Comparison of ENCODE assay signal across 12 cellular contexts in the genomic region with DNA sequence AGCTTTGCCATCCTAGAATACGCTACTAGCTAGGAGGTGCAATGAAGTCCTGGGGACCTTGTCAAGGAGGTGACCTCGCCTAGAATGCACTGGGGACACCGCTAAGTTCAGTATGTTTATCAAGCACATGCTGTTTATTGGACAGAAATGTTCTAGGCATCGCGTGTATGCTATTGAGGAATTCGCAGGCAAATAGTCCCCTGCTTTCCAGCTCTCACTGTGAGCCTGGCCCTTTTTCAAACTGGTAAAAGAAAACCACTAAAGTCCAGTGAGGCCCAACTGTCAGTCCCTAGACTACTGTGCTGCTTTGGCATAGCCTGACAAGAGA. TPM values are rescaled to one million over a fixed set of nuclear protein-coding genes. Genes with fewer than 3 reads are reported as not detected.
DNase-seq lines count a peak whose midpoint lies in the region; ATAC-seq and TF ChIP-seq lines count a peak whose summit lies in the region.
"Had no signal": no experiment of that assay in that cellular context is flagged by ENCODE, and none has a peak within 500 bp of the region (broad histone marks: within the 10 kb centered on the region; RNA-seq: fewer than 3 reads in every experiment).

No MANE protein-coding gene starts in this region.

- H3K27ac Mint-ChIP-seq in T-helper 2 cell treated with Interferon-gamma antibody and Interleukin-4, amounts not matched to agents 5 μg/mL and 100 μg/mL, for 36 hours: no peak overlapping the region
- H3K27ac Mint-ChIP-seq in HFFc6 (no peak overlapping the region), neural crest cell (ENCODE audit: unreplicated experiment) (no peak overlapping the region), glutamatergic neuron (ENCODE audit: unreplicated experiment) (no peak overlapping the region)
- H3K27ac Mint-ChIP-seq in activated naive CD8-positive, alpha-beta T cell treated with anti-CD3 and anti-CD28 coated beads, Interleukin-2, amount 10 ng/mL, durations not matched to agents 7 days and 5 days: peak overlapping the region; percentile 48

- DNase-seq in T-helper 2 cell treated with Interferon-gamma antibody and Interleukin-4, amounts not matched to agents 5 μg/mL and 100 μg/mL, for 36 hours (ENCODE audit: low spot score): no peak
- no peak for DNase-seq in T-helper 2 cell
- DNase-seq in HFFc6: no peak
- peak; percentile 11 for DNase-seq in activated naive CD8-positive, alpha-beta T cell treated with anti-CD3 and anti-CD28 coated beads, Interleukin-2, amount 10 ng/mL, durations not matched to agents 7 days and 5 days
- no peak for DNase-seq in neural crest cell (ENCODE audit: low read depth, low spot score)
- DNase-seq in glutamatergic neuron: no peak
- no peak for DNase-seq in NCI-H748 (lab: John Stamatoyannopoulos, UW; ENCODE audit: unreplicated experiment)
- DNase-seq in SW 1271 (lab: John Stamatoyannopoulos, UW): no peak
- DNase-seq: activated gamma-delta T cell, HCEC 1CT, MV-4-11 had no signal

- H3K27me3 Mint-ChIP-seq in T-helper 2 cell treated with Interferon-gamma antibody and Interleukin-4, amounts not matched to agents 5 μg/mL and 100 μg/mL, for 36 hours (ENCODE audit: low read depth): no peaks in the 10 kb centered on the region
- no peaks in the 10 kb centered on the region; the same call in 1 of the 2 replicates for H3K27me3 Mint-ChIP-seq in HFFc6 (ENCODE audit: insufficient read depth)
- no peaks in the 10 kb centered on the region for H3K27me3 Mint-ChIP-seq in activated naive CD8-positive, alpha-beta T cell treated with anti-CD3 and anti-CD28 coated beads, Interleukin-2, amount 10 ng/mL, durations not matched to agents 7 days and 5 days
- H3K27me3 Mint-ChIP-seq in neural crest cell (ENCODE audit: low read depth): no peaks in the 10 kb centered on the region
- no peaks in the 10 kb centered on the region for H3K27me3 Mint-ChIP-seq in glutamatergic neuron (ENCODE audit: unreplicated experiment)

- peaks cover 13% of the 10 kb centered on the region for H3K4me1 Mint-ChIP-seq in T-helper 2 cell treated with Interferon-gamma antibody and Interleukin-4, amounts not matched to agents 5 μg/mL and 100 μg/mL, for 36 hours (ENCODE audit: low read depth)
- H3K4me1 Mint-ChIP-seq in HFFc6 (ENCODE audit: low read depth) (peaks cover 18% of the 10 kb centered on the region), neural crest cell (peaks cover 21% of the 10 kb centered on the region), glutamatergic neuron (ENCODE audit: low read depth, unreplicated experiment) (peaks cover 4% of the 10 kb centered on the region)
- H3K4me1 Mint-ChIP-seq in activated naive CD8-positive, alpha-beta T cell treated with anti-CD3 and anti-CD28 coated beads, Interleukin-2, amount 10 ng/mL, durations not matched to agents 7 days and 5 days: peaks cover 22% of the 10 kb centered on the region

- POLR2A ChIA-PET in activated naive CD8-positive, alpha-beta T cell treated with anti-CD3 and anti-CD28 coated beads, Interleukin-2, amount 10 ng/mL, durations not matched to agents 7 days and 5 days (lab: Charles Lee): interaction anchor here (0.6 to 3.0 kb wide), 3 partner anchors 49 to 56 kb away, joined by 4 to 15 read pairs (median 5); a partner anchor contains a TSS

- H3K36me3 Mint-ChIP-seq in T-helper 2 cell treated with Interferon-gamma antibody and Interleukin-4, amounts not matched to agents 5 μg/mL and 100 μg/mL, for 36 hours (ENCODE audit: low read depth): peaks cover 7% of the 10 kb centered on the region
- no peaks in the 10 kb centered on the region for H3K36me3 Mint-ChIP-seq in HFFc6 (ENCODE audit: low read depth)
- H3K36me3 Mint-ChIP-seq in activated naive CD8-positive, alpha-beta T cell treated with anti-CD3 and anti-CD28 coated beads, Interleukin-2, amount 10 ng/mL, durations not matched to agents 7 days and 5 days: peaks cover 5% of the 10 kb centered on the region
- no peaks in the 10 kb centered on the region for H3K36me3 Mint-ChIP-seq in neural crest cell (ENCODE audit: low read depth)
- H3K36me3 Mint-ChIP-seq in glutamatergic neuron (ENCODE audit: unreplicated experiment): no peaks in the 10 kb centered on the region

- no peaks in the 10 kb centered on the region for H3K9me3 Mint-ChIP-seq in T-helper 2 cell treated with Interferon-gamma antibody and Interleukin-4, amounts not matched to agents 5 μg/mL and 100 μg/mL, for 36 hours
- H3K9me3 Mint-ChIP-seq in HFFc6 (no peaks in the 10 kb centered on the region), neural crest cell (no peaks in the 10 kb centered on the region), glutamatergic neuron (ENCODE audit: unreplicated experiment) (peaks cover 4% of the 10 kb centered on the region)
- H3K9me3 Mint-ChIP-seq in activated naive CD8-positive, alpha-beta T cell treated with anti-CD3 and anti-CD28 coated beads, Interleukin-2, amount 10 ng/mL, durations not matched to agents 7 days and 5 days: no peaks in the 10 kb centered on the region

- ATAC-seq in activated naive CD8-positive, alpha-beta T cell treated with anti-CD3 and anti-CD28 coated beads, Interleukin-2, amount 10 ng/mL, durations not matched to agents 7 days and 5 days (ENCODE audit: low read depth): no peak
- ATAC-seq: A549 had no signal

- TF ChIP-seq CTCF in HFFc6 (IDR thresholded peaks at IDR 0.05) (no peak), neural crest cell (conservative IDR thresholded peaks at IDR 0.05) (no peak), glutamatergic neuron (IDR thresholded peaks at IDR 0.05; ENCODE audit: partially characterized antibody, unreplicated experiment) (no peak)

- H3K4me3 Mint-ChIP-seq in T-helper 2 cell treated with Interferon-gamma antibody and Interleukin-4, amounts not matched to agents 5 μg/mL and 100 μg/mL, for 36 hours: peak overlapping the region; percentile 48
- H3K4me3 Mint-ChIP-seq in HFFc6 (peak overlapping the region; percentile 97), neural crest cell (peak overlapping the region; percentile 69), glutamatergic neuron (ENCODE audit: unreplicated experiment) (no peak overlapping the region)
- peak overlapping the region; percentile 50 for H3K4me3 Mint-ChIP-seq in activated naive CD8-positive, alpha-beta T cell treated with anti-CD3 and anti-CD28 coated beads, Interleukin-2, amount 10 ng/mL, durations not matched to agents 7 days and 5 days

RNA-seq across cellular contexts. Expression of a gene that starts 1.2 kb away (rescaled TPM):
- total RNA-seq in HFFc6 (2021; fragmentation: NEBNext Ultra II Directional; extraction: Animal tissue kit (Norgen Biotek cat#: 25700)): 10 to 100 TPM; 14.5 to 17.2 (median 16.6) TPM
- 10 to 100 TPM; 17.0 to 21.2 TPM for total RNA-seq in activated naive CD8-positive, alpha-beta T cell treated with anti-CD3 and anti-CD28 coated beads, Interleukin-2, amount 10 ng/mL, durations not matched to agents 7 days and 5 days
- 29.6 and 33.0 TPM in 2 replicates for total RNA-seq in neural crest cell
- 44.0 TPM for total RNA-seq in glutamatergic neuron (ENCODE audit: unreplicated experiment)

RNA-seq across cellular contexts. Expression of a gene that starts 11.0 kb away (rescaled TPM):
- total RNA-seq in HFFc6 (2021; fragmentation: NEBNext Ultra II Directional; extraction: Animal tissue kit (Norgen Biotek cat#: 25700)): 10 to 100 TPM; 43.3 to 55.1 (median 46.1) TPM
- 10 to 100 TPM; 34.3 to 37.6 TPM for total RNA-seq in activated naive CD8-positive, alpha-beta T cell treated with anti-CD3 and anti-CD28 coated beads, Interleukin-2, amount 10 ng/mL, durations not matched to agents 7 days and 5 days
- total RNA-seq in neural crest cell (63.0 and 64.4 TPM in 2 replicates), glutamatergic neuron (ENCODE audit: unreplicated experiment) (53.3 TPM)

RNA-seq across cellular contexts. Expression of a gene that starts 53.8 kb away (rescaled TPM):
- total RNA-seq in HFFc6 (2021; fragmentation: NEBNext Ultra II Directional; extraction: Animal tissue kit (Norgen Biotek cat#: 25700)): 10 to 100 TPM; 46.7 to 85.7 (median 77.9) TPM
- total RNA-seq in activated naive CD8-positive, alpha-beta T cell treated with anti-CD3 and anti-CD28 coated beads, Interleukin-2, amount 10 ng/mL, durations not matched to agents 7 days and 5 days: 100 to 1,000 TPM; 195 to 216 TPM
- total RNA-seq in neural crest cell (132 and 133 TPM in 2 replicates), glutamatergic neuron (ENCODE audit: unreplicated experiment) (143 TPM)

RNA-seq across cellular contexts. Expression of a gene that starts 59.1 kb away (rescaled TPM):
- total RNA-seq in HFFc6 (2021; fragmentation: NEBNext Ultra II Directional; extraction: Animal tissue kit (Norgen Biotek cat#: 25700)): 1 to 10 TPM; 1.5 to 3.0 (median 2.2) TPM
- 10 to 100 TPM; 31.6 to 32.0 TPM for total RNA-seq in activated naive CD8-positive, alpha-beta T cell treated with anti-CD3 and anti-CD28 coated beads, Interleukin-2, amount 10 ng/mL, durations not matched to agents 7 days and 5 days
- total RNA-seq in neural crest cell (28.7 and 32.6 TPM in 2 replicates), glutamatergic neuron (ENCODE audit: unreplicated experiment) (17.0 TPM)
